9 cellular contexts compared by ENCODE assay signal in genomic region chr15:99000001-99000590, GRCh38. TPM values are rescaled to one million over a fixed set of nuclear protein-coding genes. Genes with fewer than 3 reads are reported as not detected.
"Had no signal": no experiment of that assay in that cellular context is flagged by ENCODE, and none has a peak within 500 bp of the region (broad histone marks: within the 10 kb centered on the region; RNA-seq: fewer than 3 reads in every experiment).

No MANE protein-coding gene starts in this region.

- H3K4me2 ChIP-seq: GM23338 had no signal

- H2AFZ ChIP-seq: GM23248, GM23338 had no signal

- H3K27ac ChIP-seq: GM23248 had no signal

- H3K9ac ChIP-seq: GM23248 had no signal

- H3K4me3 ChIP-seq: GM23248, GM23338, HAP-1 had no signal

- H3K4me1 ChIP-seq: HAP-1 had no signal

- DNase-seq: GM23248, GOT3, H7, H9, HCEC 1CT, HFFc6 had no signal

- H3K36me3 ChIP-seq: HAP-1 had no signal

- H3K9me3 ChIP-seq: HAP-1 had no signal

RNA-seq across cellular contexts. Expression of gene PGPEP1L, which starts 7.5 kb away (rescaled TPM):
- total RNA-seq: GM23248, GM23338, H4, H7, H9, HFFc6 had no signal
- polyA plus RNA-seq: GM23248, GM23338 had no signal
